Comparison of ENCODE assay signal across 10 cellular contexts in the genomic region with DNA sequence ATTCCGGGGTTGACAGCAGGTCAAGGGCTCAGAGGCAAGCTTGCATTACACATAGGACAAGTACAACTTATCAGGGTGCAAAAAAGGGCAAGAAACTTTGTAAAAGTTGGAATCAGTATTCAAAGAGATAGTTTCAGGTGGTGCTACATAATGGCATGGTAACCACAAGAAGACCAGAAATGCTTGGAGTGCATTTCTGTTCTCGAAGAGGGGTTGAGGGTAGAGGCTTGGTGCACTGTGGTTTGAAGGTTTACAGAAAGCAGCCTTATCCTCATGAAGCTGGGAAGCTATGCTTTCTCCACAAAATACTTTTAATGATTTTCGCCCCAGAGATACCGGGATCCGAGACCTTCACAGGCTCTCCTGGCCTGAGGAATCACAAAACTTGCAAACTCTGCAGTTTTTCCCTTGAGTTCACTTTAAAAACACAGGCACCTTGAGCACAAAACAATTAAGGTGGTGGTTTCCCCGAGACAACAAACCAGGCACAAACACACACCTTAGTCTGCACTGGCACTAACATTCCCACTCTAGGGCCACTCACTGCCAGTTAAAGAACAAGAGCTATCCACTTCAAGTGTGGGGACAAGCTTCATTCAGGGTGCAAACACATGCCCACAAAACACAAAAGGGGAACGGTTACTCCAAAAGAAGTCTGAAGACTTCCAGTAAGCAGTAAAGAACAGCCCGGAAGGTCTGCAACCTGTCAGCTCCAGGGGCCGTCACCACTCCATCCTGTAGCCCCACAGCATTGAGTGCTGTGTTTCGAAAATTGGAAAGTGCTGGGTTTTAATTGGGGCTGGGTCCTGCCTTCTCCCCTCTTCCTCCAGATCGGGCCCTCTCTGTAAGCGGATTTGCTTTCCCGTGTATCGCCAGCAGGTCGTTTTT. TPM values are rescaled to one million over a fixed set of nuclear protein-coding genes. Genes with fewer than 3 reads are reported as not detected.
DNase-seq lines count a peak whose midpoint lies in the region; TF ChIP-seq lines count a peak whose summit lies in the region.
"Had no signal": no experiment of that assay in that cellular context is flagged by ENCODE, and none has a peak within 500 bp of the region (broad histone marks: within the 10 kb centered on the region; RNA-seq: fewer than 3 reads in every experiment).

No MANE protein-coding gene starts in this region.

- no peaks in the 10 kb centered on the region for H3K9me3 ChIP-seq in OCI-LY1 (ENCODE audit: low read length)
- H3K9me3 ChIP-seq in esophagus squamous epithelium, result no peaks in the 10 kb centered on the region
- H3K9me3 ChIP-seq in SK-N-SH, result no peaks in the 10 kb centered on the region

- H3K36me3 ChIP-seq in OCI-LY1 (ENCODE audit: insufficient read depth, low read length) (no peaks in the 10 kb centered on the region), esophagus squamous epithelium (no peaks in the 10 kb centered on the region), SK-N-SH (replicated peaks in 1 of 2; ENCODE audit: control insufficient read depth in 1 of 2, insufficient read depth in 2 of 2, low read length in 1 of 2) (no peaks in the 10 kb centered on the region)

- TF ChIP-seq CTCF in OCI-LY1 (IDR thresholded peaks at IDR 0.05; ENCODE audit: low read length) (no peak), esophagus squamous epithelium (IDR thresholded peaks at IDR 0.05) (no peak), SK-N-SH (IDR thresholded peaks at IDR 0.05) (no peak)

- 73 to 83% methylated on average over 13 to 15 of the region's 15 CpGs for WGBS in esophagus squamous epithelium, 2 donors
- WGBS in SK-N-SH (ENCODE audit: low lambda C conversion rate), result 95% methylated on average over 15 of the region's 15 CpGs

- DNase-seq in esophagus squamous epithelium (lab: John Stamatoyannopoulos, UW) (no peak), retina (peak; percentile 44), HT-29 (ENCODE audit: low spot score) (no peak), NCI-H82 treated with DMSO at 0.1 percent for 48 hours (lab: John Stamatoyannopoulos, UW; ENCODE audit: unreplicated experiment) (no peak), SK-N-SH (no peak)
- no peak for DNase-seq in stimulated activated CD4-positive, alpha-beta T cell treated with anti-CD3 and anti-CD28 coated beads, Interleukin-12 subunit alpha, Interleukin-12 subunit beta, amount 100 ng/mL, for 4 hours
- DNase-seq: GDM1, NCI-H774 had no signal

- H3K79me2 ChIP-seq in OCI-LY1 (ENCODE audit: insufficient read depth, low read length), result no peaks in the 10 kb centered on the region
- no peaks in the 10 kb centered on the region for H3K79me2 ChIP-seq in SK-N-SH (ENCODE audit: insufficient read depth)

- intact Hi-C loops in esophagus squamous epithelium (cut with DNase I), result loop anchor here (10.0 kb wide), 1 partner anchor 402 kb away; no protein-coding TSS in a partner anchor

- no peak for TF ChIP-seq RAD21 in SK-N-SH (IDR thresholded peaks at IDR 0.05; ENCODE audit: low read length)

- no peak overlapping the region for H3K27ac ChIP-seq in OCI-LY1 (ENCODE audit: low read depth, low read length, poor library complexity, severe bottlenecking)
- H3K27ac ChIP-seq in esophagus squamous epithelium, result peak overlapping the region in 3 of 4 donors; percentile 37 to 99 (median 87)
- no peak overlapping the region for H3K27ac ChIP-seq in SK-N-SH (ENCODE audit: low read depth in 2 of 2, low read length in 1 of 2)

- peak overlapping the region; percentile 50; the same call in 1 of the 2 replicates for H3K4me2 ChIP-seq in OCI-LY1 (ENCODE audit: low read length)
- no peak overlapping the region for H3K4me2 ChIP-seq in SK-N-SH

- POLR2A ChIA-PET in SK-N-SH (lab: Yijun Ruan, JAX), result interaction anchor here (1.2 kb wide), 1 partner anchor 25 kb away, joined by 3 read pairs; no protein-coding TSS in a partner anchor

- CTCF ChIA-PET in SK-N-SH (lab: Yijun Ruan, JAX), result interaction anchor here (1.0 to 5.6 kb wide), 3 partner anchors 26 to 412 kb away, joined by 3 to 43 read pairs (median 5); no protein-coding TSS in a partner anchor

- H3K4me1 ChIP-seq in OCI-LY1 (ENCODE audit: insufficient read depth, low read length, severe bottlenecking), result peaks cover 40% of the 10 kb centered on the region
- peaks cover 11 to 72% (median 31%) of the 10 kb centered on the region in 3 donors for H3K4me1 ChIP-seq in esophagus squamous epithelium
- peaks cover 0 to 14% of the 10 kb centered on the region in 2 experiments; a peak in 2 of 4 replicates for H3K4me1 ChIP-seq in SK-N-SH (ENCODE audit: control insufficient read depth in 1 of 2, insufficient read depth in 2 of 2, low read depth in 1 of 2, low read length in 1 of 2)

- no peak overlapping the region for H3K9ac ChIP-seq in OCI-LY1 (ENCODE audit: low read length)
- no peak overlapping the region for H3K9ac ChIP-seq in SK-N-SH

- H3K9me2 ChIP-seq in OCI-LY1 (ENCODE audit: low read depth, low read length) (no peaks in the 10 kb centered on the region), SK-N-SH (no peaks in the 10 kb centered on the region)

- H3K27me3 ChIP-seq in OCI-LY1 (ENCODE audit: insufficient read depth, low read length) (no peaks in the 10 kb centered on the region), esophagus squamous epithelium (no peaks in the 10 kb centered on the region), SK-N-SH (ENCODE audit: insufficient read depth) (no peaks in the 10 kb centered on the region)

- no peak for TF ChIP-seq POLR2A in esophagus squamous epithelium (IDR thresholded peaks at IDR 0.05)

- H3K4me3 ChIP-seq in GM08714 (ENCODE audit: low read length) (peak overlapping the region; percentile 48; the same call in 1 of the 2 replicates), OCI-LY1 (ENCODE audit: low read depth, low read length, poor library complexity, severe bottlenecking) (no peak overlapping the region), esophagus squamous epithelium (peak overlapping the region in 1 of 4 donors; percentile 18), SK-N-SH (ENCODE audit: low read depth in 2 of 2, low read length in 1 of 2) (no peak overlapping the region)

- H4K20me1 ChIP-seq in OCI-LY1 (ENCODE audit: insufficient read depth, low read length) (no peaks in the 10 kb centered on the region), SK-N-SH (ENCODE audit: insufficient read depth) (no peaks in the 10 kb centered on the region)

- H3F3A ChIP-seq in OCI-LY1 (ENCODE audit: insufficient read depth, low read length), result no peaks in the 10 kb centered on the region
- no peaks in the 10 kb centered on the region for H3F3A ChIP-seq in SK-N-SH (replicated peaks; ENCODE audit: insufficient read depth)

- H2AFZ ChIP-seq in OCI-LY1 (ENCODE audit: low read length), result no peak overlapping the region
- H2AFZ ChIP-seq in SK-N-SH (ENCODE audit: low read depth), result no peak overlapping the region

- TF ChIP-seq EP300 in SK-N-SH (IDR thresholded peaks at IDR 0.05; ENCODE audit: borderline replicate concordance in 1 of 2, low read depth in 1 of 2, low read length in 1 of 2), result no peak

TF ChIP-seq in SK-N-SH, 30 proteins besides CTCF, POLR2A, EP300 and RAD21:
- TF ChIP-seq, protein P1, sequence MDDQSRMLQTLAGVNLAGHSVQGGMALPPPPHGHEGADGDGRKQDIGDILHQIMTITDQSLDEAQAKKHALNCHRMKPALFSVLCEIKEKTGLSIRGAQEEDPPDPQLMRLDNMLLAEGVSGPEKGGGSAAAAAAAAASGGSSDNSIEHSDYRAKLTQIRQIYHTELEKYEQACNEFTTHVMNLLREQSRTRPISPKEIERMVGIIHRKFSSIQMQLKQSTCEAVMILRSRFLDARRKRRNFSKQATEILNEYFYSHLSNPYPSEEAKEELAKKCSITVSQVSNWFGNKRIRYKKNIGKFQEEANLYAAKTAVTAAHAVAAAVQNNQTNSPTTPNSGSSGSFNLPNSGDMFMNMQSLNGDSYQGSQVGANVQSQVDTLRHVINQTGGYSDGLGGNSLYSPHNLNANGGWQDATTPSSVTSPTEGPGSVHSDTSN (IDR thresholded peaks at IDR 0.05), result no peak
- no peak for TF ChIP-seq POLR2AphosphoS5 (IDR thresholded peaks at IDR 0.05; ENCODE audit: low read depth, low read length)
- no peak for TF ChIP-seq TEAD4 (IDR thresholded peaks at IDR 0.05; ENCODE audit: borderline replicate concordance, insufficient read depth)
- TF ChIP-seq TAF1 (IDR thresholded peaks at IDR 0.05; ENCODE audit: borderline replicate concordance, low read depth, low read length), result no peak
- TF ChIP-seq NFIC (IDR thresholded peaks at IDR 0.05; ENCODE audit: borderline replicate concordance), result no peak
- no peak for TF ChIP-seq SIN3A (IDR thresholded peaks at IDR 0.05; ENCODE audit: borderline replicate concordance, low read depth, low read length)
- no peak for TF ChIP-seq GATA2 (CRISPR knock-in tag; IDR thresholded peaks at IDR 0.05)
- TF ChIP-seq NRF1 (IDR thresholded peaks at IDR 0.05; ENCODE audit: low read depth, low read length), result no peak
- no peak for TF ChIP-seq CHD2 (IDR thresholded peaks at IDR 0.05; ENCODE audit: low read length, partially characterized antibody)
- TF ChIP-seq, protein P2, sequence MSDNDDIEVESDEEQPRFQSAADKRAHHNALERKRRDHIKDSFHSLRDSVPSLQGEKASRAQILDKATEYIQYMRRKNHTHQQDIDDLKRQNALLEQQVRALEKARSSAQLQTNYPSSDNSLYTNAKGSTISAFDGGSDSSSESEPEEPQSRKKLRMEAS (IDR thresholded peaks at IDR 0.05; ENCODE audit: low read depth), result no peak

RNA-seq across cellular contexts. Expression of gene NFIA, which starts 29.7 kb away (rescaled TPM):
- 10 to 100 TPM; 27.9 to 79.9 (median 36.7) TPM for total RNA-seq in esophagus squamous epithelium
- 12.3 and 15.9 TPM in 2 replicates for total RNA-seq in HT-29 (2014; rRNA removed; shearing (Covaris generic))
- polyA plus RNA-seq in SK-N-SH (2012; rRNA removed), result 3.3 and 4.1 TPM in 2 replicates
- polyA plus RNA-seq in SK-N-SH (2012; cell fraction: cytosol; rRNA removed), result 2.1 and 2.7 TPM in 2 replicates
- 1.6 and 3.1 TPM in 2 replicates for polyA plus RNA-seq in SK-N-SH (2012; cell fraction: nucleus; rRNA removed)

Comparison
In these comparisons a context has a peak if more than half of its experiments do, and no peak if none do; other contexts are left out.
1. H3K27ac ChIP-seq: peak in esophagus squamous epithelium (3 of 4); none in OCI-LY1 (single experiment) and SK-N-SH (0 of 2).